ENCODE assay signal across 19 cellular contexts in the genomic region with DNA sequence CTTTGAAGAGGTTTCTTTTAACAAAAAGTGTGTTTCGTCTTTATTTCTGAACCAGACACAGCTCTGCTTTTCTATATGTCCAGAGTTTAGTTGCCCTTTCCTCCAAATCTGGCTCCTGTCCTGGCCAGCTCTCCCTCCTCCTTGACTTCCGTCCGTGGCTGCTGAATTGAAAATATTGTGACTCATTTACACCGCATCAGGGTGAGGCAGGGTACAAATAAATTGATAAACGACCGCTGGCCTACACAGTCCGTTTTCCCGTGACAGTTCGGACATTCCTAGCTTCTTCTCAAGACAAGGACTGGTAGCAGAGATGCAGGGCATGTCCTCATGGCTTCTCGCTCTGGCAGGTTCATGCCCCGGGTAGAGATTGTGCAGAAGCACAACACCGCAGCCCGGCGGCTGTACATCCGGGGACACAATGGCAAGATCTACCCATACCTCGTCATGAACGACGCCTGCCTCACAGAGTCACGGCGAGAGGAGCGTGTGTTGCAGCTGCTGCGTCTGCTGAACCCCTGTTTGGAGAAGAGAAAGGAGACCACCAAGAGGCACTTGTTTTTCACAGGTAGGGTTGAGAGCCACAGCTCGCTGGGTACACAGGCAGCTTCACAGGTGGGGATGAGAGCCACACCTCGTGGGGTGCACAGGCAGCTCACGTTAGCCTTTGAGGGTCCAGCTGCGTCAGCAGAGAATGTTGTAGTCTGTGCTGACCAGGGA.
DNase-seq lines count a peak whose midpoint lies in the region; ATAC-seq and TF ChIP-seq lines count a peak whose summit lies in the region.
"Had no signal": no experiment of that assay in that cellular context is flagged by ENCODE, and none has a peak within 500 bp of the region (broad histone marks: within the 10 kb centered on the region; RNA-seq: fewer than 3 reads in every experiment).

No MANE protein-coding gene starts in this region.

- H3K36me3 ChIP-seq in endodermal cell (ENCODE audit: control insufficient read depth, insufficient read depth, low read length): peaks cover 72% of the 10 kb centered on the region
- peaks cover 66% of the 10 kb centered on the region for H3K36me3 ChIP-seq in osteoblast (ENCODE audit: insufficient read depth, low read length)

- no peaks in the 10 kb centered on the region for H3K4me1 Mint-ChIP-seq in endodermal cell
- H3K4me1 Mint-ChIP-seq: nephron had no signal

- no peak overlapping the region for H3K4me3 Mint-ChIP-seq in endodermal cell
- H3K4me3 Mint-ChIP-seq: nephron had no signal

- H4K20me1 ChIP-seq in osteoblast (ENCODE audit: insufficient read depth, low read length): peaks cover 4% of the 10 kb centered on the region

- no peak overlapping the region for H3K4me2 ChIP-seq in osteoblast (ENCODE audit: insufficient read depth, low read length)

- H3K9me3 ChIP-seq in endodermal cell (ENCODE audit: control insufficient read depth, low read length): no peaks in the 10 kb centered on the region
- H3K9me3 ChIP-seq in osteoblast (ENCODE audit: low read depth, low read length): no peaks in the 10 kb centered on the region
- H3K9me3 ChIP-seq: Caco-2, thyroid gland had no signal

- H3K27me3 Mint-ChIP-seq in endodermal cell (ENCODE audit: insufficient read depth): no peaks in the 10 kb centered on the region

- H3K36me3 Mint-ChIP-seq in endodermal cell (ENCODE audit: low read depth): peaks cover 73% of the 10 kb centered on the region

- DNase-seq in AG10803 (ENCODE audit: low read depth) (peak; percentile 42), D341Med (ENCODE audit: low spot score) (peak; percentile 9), endodermal cell (peak; percentile 33), osteoblast (ENCODE audit: insufficient read length, low spot score, missing footprints) (peak; percentile 66), NCI-H146 treated with DMSO at 0.1 percent for 48 hours (lab: John Stamatoyannopoulos, UW; ENCODE audit: unreplicated experiment) (no peak), 8988T (no peak), HuH-7 (ENCODE audit: low spot score) (no peak)
- DNase-seq: activated naive CD4-positive, alpha-beta T cell; Caco-2; foreskin keratinocyte; hippocampal formation; NCI-H2029; NCI-H446 treated with DMSO at 0.1 percent for 48 hours; NK-92 treated with Interleukin-12 subunit alpha and Interleukin-12 subunit beta, amount 100 ng/mL, for 24 hours; stimulated activated CD4-positive, alpha-beta T cell treated with anti-CD3 and anti-CD28 coated beads, Interleukin-4, amount 100 ng/mL, for 4 hours had no signal

- H3K79me2 ChIP-seq in osteoblast (ENCODE audit: insufficient read depth, low read length): no peaks in the 10 kb centered on the region

- H3K27me3 ChIP-seq in endodermal cell (ENCODE audit: control insufficient read depth, insufficient read depth, low read length, poor library complexity, severe bottlenecking) (no peaks in the 10 kb centered on the region), osteoblast (ENCODE audit: insufficient read depth, low read length) (no peaks in the 10 kb centered on the region)
- H3K27me3 ChIP-seq: foreskin keratinocyte, thyroid gland had no signal

- 94 to 98% methylated on average over 24 to 26 of the region's 26 CpGs for WGBS in endodermal cell (ENCODE audit: insufficient coverage in 1 of 2, insufficient read length in 1 of 2), 2 experiments

- no peaks in the 10 kb centered on the region for H3K9me3 Mint-ChIP-seq in endodermal cell
- H3K9me3 Mint-ChIP-seq: nephron had no signal

- no peaks in the 10 kb centered on the region for H3K4me1 ChIP-seq in endodermal cell (ENCODE audit: control insufficient read depth, insufficient read depth, low read length)
- peaks cover 5% of the 10 kb centered on the region for H3K4me1 ChIP-seq in osteoblast (ENCODE audit: insufficient read depth, low read length)
- H3K4me1 ChIP-seq: Caco-2, foreskin keratinocyte had no signal

- H3K27ac ChIP-seq in endodermal cell (ENCODE audit: low read depth, low read length) (no peak overlapping the region), osteoblast (ENCODE audit: low read depth, low read length) (peak overlapping the region; percentile 24)
- H3K27ac ChIP-seq: foreskin keratinocyte had no signal

- no peak overlapping the region for H2AFZ ChIP-seq in osteoblast (ENCODE audit: low read length)

- no peak overlapping the region for H3K9ac ChIP-seq in endodermal cell (ENCODE audit: extremely low read depth, low read length, poor library complexity, severe bottlenecking)

- no peak overlapping the region for H3K27ac Mint-ChIP-seq in endodermal cell
- H3K27ac Mint-ChIP-seq: nephron had no signal

- no peak for TF ChIP-seq CTCF in AG10803 (conservative IDR thresholded peaks at IDR 0.05; ENCODE audit: low read length)
- no peak for TF ChIP-seq CTCF in endodermal cell (conservative IDR thresholded peaks at IDR 0.05)
- no peak for TF ChIP-seq CTCF in osteoblast (IDR thresholded peaks at IDR 0.05; ENCODE audit: extremely low read depth, low read depth, low read length)

- ATAC-seq in HG03460 (IDR thresholded peaks at IDR 0.05; ENCODE audit: unreplicated experiment): no peak
- ATAC-seq: foreskin keratinocyte, K562 had no signal

- H3K4me3 ChIP-seq in AG10803 (ENCODE audit: low read length): no peak overlapping the region
- no peak overlapping the region for H3K4me3 ChIP-seq in endodermal cell (ENCODE audit: low read length)
- H3K4me3 ChIP-seq in osteoblast (ENCODE audit: insufficient read depth, low read length): no peak overlapping the region
- H3K4me3 ChIP-seq: K562, thyroid gland had no signal

Comparison
In these comparisons a context has a peak if more than half of its experiments do, and no peak if none do; other contexts are left out.
1. DNase-seq: peak in AG10803 (single experiment), D341Med (single experiment), endodermal cell (single experiment) and osteoblast (single experiment); none in NCI-H146 treated with DMSO at 0.1 percent for 48 hours (single experiment), 8988T (single experiment) and HuH-7 (single experiment).